8 cellular contexts compared by ENCODE assay signal in genomic region chr5:109691248-109691574, GRCh38. TPM values are rescaled to one million over a fixed set of nuclear protein-coding genes. Genes with fewer than 3 reads are reported as not detected.
A peak's percentile ranks its signal among the peaks of the same experiment; 100 is the strongest.
DNase-seq lines count a peak whose midpoint lies in the region; ATAC-seq lines count a peak whose summit lies in the region.

No MANE protein-coding gene starts in this region.

- ATAC-seq in activated T-cell treated with anti-CD3 and anti-CD28 coated beads, Interleukin-2, amount 50 U/mL, for 4 hours = no peak

- H3K27me3 Mint-ChIP-seq in activated T-cell treated with anti-CD3 and anti-CD28 coated beads, Interleukin-2, amount 50 U/mL, for 24 hours = no peaks in the 10 kb centered on the region
- H3K27me3 Mint-ChIP-seq in activated T-cell treated with anti-CD3 and anti-CD28 coated beads, Interleukin-2, amount 50 U/mL, for 4 hours (ENCODE audit: low read depth) = no peaks in the 10 kb centered on the region

- peak overlapping the region; percentile 94 for H3K27ac Mint-ChIP-seq in activated T-cell treated with anti-CD3 and anti-CD28 coated beads, Interleukin-2, amount 50 U/mL, for 24 hours

- peaks cover 43% of the 10 kb centered on the region for H3K36me3 Mint-ChIP-seq in activated T-cell treated with anti-CD3 and anti-CD28 coated beads, Interleukin-2, amount 50 U/mL, for 24 hours (ENCODE audit: low read depth)
- H3K36me3 Mint-ChIP-seq in activated T-cell treated with anti-CD3 and anti-CD28 coated beads, Interleukin-2, amount 50 U/mL, for 4 hours (ENCODE audit: insufficient read depth) = peaks cover 4% of the 10 kb centered on the region

- H3K27ac ChIP-seq in substantia nigra (ENCODE audit: low read depth, low read length, poor library complexity, severe bottlenecking) = peak overlapping the region; percentile 98

- no peaks in the 10 kb centered on the region for H3K9me3 Mint-ChIP-seq in activated T-cell treated with anti-CD3 and anti-CD28 coated beads, Interleukin-2, amount 50 U/mL, for 24 hours
- peaks cover 7% of the 10 kb centered on the region for H3K9me3 Mint-ChIP-seq in activated T-cell treated with anti-CD3 and anti-CD28 coated beads, Interleukin-2, amount 50 U/mL, for 4 hours

- H3K4me3 ChIP-seq in iPS-18c (ENCODE audit: insufficient read depth, low read depth, low read length) = peak overlapping the region; percentile 93

- H3K4me3 Mint-ChIP-seq in activated T-cell treated with anti-CD3 and anti-CD28 coated beads, Interleukin-2, amount 50 U/mL, for 24 hours = peak overlapping the region; percentile 91
- peak overlapping the region; percentile 92 for H3K4me3 Mint-ChIP-seq in activated T-cell treated with anti-CD3 and anti-CD28 coated beads, Interleukin-2, amount 50 U/mL, for 4 hours

- no peaks in the 10 kb centered on the region for H3K9me3 ChIP-seq in iPS-18c (ENCODE audit: control insufficient read depth, insufficient read depth, low read length)

- DNase-seq in activated T-cell treated with anti-CD3 and anti-CD28 coated beads, Interleukin-2, amount 50 U/mL, for 24 hours = no peak
- DNase-seq in activated T-cell treated with anti-CD3 and anti-CD28 coated beads, Interleukin-2, amount 50 U/mL, for 1 hour = no peak
- no peak for DNase-seq in activated T-cell treated with anti-CD3 and anti-CD28 coated beads, Interleukin-2, amount 50 U/mL, for 4 hours
- no peak for DNase-seq in substantia nigra (lab: John Stamatoyannopoulos, UW)
- DNase-seq in NCI-H187 treated with DMSO at 0.1 percent for 48 hours (lab: John Stamatoyannopoulos, UW) = no peak
- DNase-seq in NCI-H146 treated with DMSO at 0.1 percent for 48 hours (lab: John Stamatoyannopoulos, UW; ENCODE audit: unreplicated experiment) = no peak
- DNase-seq in COLO829 (ENCODE audit: low spot score) = no peak

- H3K4me1 Mint-ChIP-seq in activated T-cell treated with anti-CD3 and anti-CD28 coated beads, Interleukin-2, amount 50 U/mL, for 24 hours (ENCODE audit: low read depth) = peaks cover 55% of the 10 kb centered on the region
- H3K4me1 Mint-ChIP-seq in activated T-cell treated with anti-CD3 and anti-CD28 coated beads, Interleukin-2, amount 50 U/mL, for 4 hours (ENCODE audit: low read depth) = peaks cover 52% of the 10 kb centered on the region

RNA-seq across cellular contexts. Expression of gene MAN2A1, which starts 1.5 kb away (rescaled TPM):
- 10 to 100 TPM; 28.2 to 31.8 (median 30.4) TPM for total RNA-seq in activated T-cell treated with anti-CD3 and anti-CD28 coated beads, Interleukin-2, amount 50 U/mL, for 4 hours
